Comparison of ENCODE assay signal across 9 cellular contexts in the genomic region with DNA sequence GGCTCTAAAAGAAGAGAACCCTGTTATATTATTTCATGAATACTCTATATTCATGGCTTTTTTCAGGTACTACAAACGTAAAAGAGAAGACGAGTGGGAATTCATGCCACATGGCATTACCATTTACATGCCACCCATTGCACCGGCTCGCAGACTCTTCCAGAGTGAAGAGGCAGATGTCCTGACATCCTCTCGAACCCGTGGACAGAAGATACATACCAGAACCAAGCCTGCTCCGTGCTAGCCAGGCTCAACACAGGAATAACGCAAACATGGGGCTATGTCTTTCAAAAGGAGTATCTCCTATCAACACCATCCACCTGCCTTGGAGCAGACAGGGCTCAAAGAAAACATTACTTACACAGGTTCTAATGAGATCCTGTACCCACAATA.
DNase-seq lines count a peak whose midpoint lies in the region; ATAC-seq and TF ChIP-seq lines count a peak whose summit lies in the region.
"Had no signal": no experiment of that assay in that cellular context is flagged by ENCODE, and none has a peak within 500 bp of the region (broad histone marks: within the 10 kb centered on the region; RNA-seq: fewer than 3 reads in every experiment).

No MANE protein-coding gene starts in this region.

- peaks cover 5 to 15% (median 11%) of the 10 kb centered on the region in 3 donors for H3K4me1 ChIP-seq in skeletal muscle tissue (ENCODE audit: control insufficient read depth in 3 of 3, insufficient read depth in 3 of 3, low read length in 3 of 3)

- no peak for ATAC-seq in HG03521 (IDR thresholded peaks at IDR 0.05; ENCODE audit: unreplicated experiment)

- H3K9ac ChIP-seq in skeletal muscle tissue (ENCODE audit: low read depth in 1 of 3, low read length in 3 of 3), result no peak overlapping the region

- H3K27me3 ChIP-seq in skeletal muscle tissue (ENCODE audit: control insufficient read depth in 3 of 3, insufficient read depth in 3 of 3, low read length in 3 of 3) (no peaks in the 10 kb centered on the region), WERI-Rb-1 (ENCODE audit: insufficient read depth, low read depth, severe bottlenecking) (no peaks in the 10 kb centered on the region)

- H3K4me3 ChIP-seq in GM12865 (ENCODE audit: low read depth, low read length) (no peak overlapping the region), skeletal muscle tissue (ENCODE audit: low read length in 3 of 3) (no peak overlapping the region), foreskin fibroblast (ENCODE audit: low read depth in 1 of 2, low read length in 2 of 2) (no peak overlapping the region), WERI-Rb-1 (ENCODE audit: low read depth, low read length) (no peak overlapping the region)

- POLR2A ChIA-PET in RWPE1 (lab: Yijun Ruan, JAX; ENCODE audit: low non-redundant PET), result no interaction called here

- TF ChIP-seq CTCF in GM12865 (IDR thresholded peaks at IDR 0.05; ENCODE audit: insufficient read depth, low read depth, low read length, missing control alignments) (no peak), RWPE1 (conservative IDR thresholded peaks at IDR 0.05; ENCODE audit: low read depth) (no peak), foreskin fibroblast (IDR thresholded peaks at IDR 0.05; ENCODE audit: low read depth, low read length) (no peak), WERI-Rb-1 (IDR thresholded peaks at IDR 0.05; ENCODE audit: low read depth, low read length) (no peak)

- CTCF ChIA-PET in RWPE1 (lab: Yijun Ruan, JAX), result no interaction called here

- H3K36me3 ChIP-seq in skeletal muscle tissue (ENCODE audit: control insufficient read depth in 3 of 3, insufficient read depth in 3 of 3, low read length in 3 of 3) (no peaks in the 10 kb centered on the region), WERI-Rb-1 (no peaks in the 10 kb centered on the region)

- peak; percentile 5 for DNase-seq in GM12865 (ENCODE audit: low read depth)
- DNase-seq in RWPE1 (ENCODE audit: low spot score), result no peak
- DNase-seq in epithelial cell of prostate (ENCODE audit: low read depth, low spot score), result no peak
- no peak for DNase-seq in NCI-H82 treated with DMSO at 0.1 percent for 48 hours (lab: John Stamatoyannopoulos, UW; ENCODE audit: unreplicated experiment)
- no peak for DNase-seq in foreskin fibroblast
- no peak for DNase-seq in WERI-Rb-1
- DNase-seq: NCI-H69 had no signal

- H3K27ac ChIP-seq in RWPE1, result peak overlapping the region; percentile 69
- H3K27ac ChIP-seq in epithelial cell of prostate, result peak overlapping the region; percentile 92
- H3K27ac ChIP-seq in skeletal muscle tissue (ENCODE audit: low read depth, low read length), result peak overlapping the region; percentile 57
- no peak overlapping the region for H3K27ac ChIP-seq in WERI-Rb-1

- H3K9me3 ChIP-seq in skeletal muscle tissue (ENCODE audit: control insufficient read depth in 3 of 3, low read length in 3 of 3) (no peaks in the 10 kb centered on the region), WERI-Rb-1 (ENCODE audit: severe bottlenecking) (no peaks in the 10 kb centered on the region)
